33 cellular contexts compared by ENCODE assay signal in genomic region chr2:205171541-205171940, GRCh38.
"Had no signal": no experiment of that assay in that cellular context is flagged by ENCODE, and none has a peak within 500 bp of the region (broad histone marks: within the 10 kb centered on the region; RNA-seq: fewer than 3 reads in every experiment).

No MANE protein-coding gene starts in this region.

- H3K27ac ChIP-seq: brain microvascular endothelial cell, coronary artery, dorsolateral prefrontal cortex, esophagus muscularis mucosa, foreskin keratinocyte, gastrocnemius medialis, heart right ventricle, WERI-Rb-1 had no signal

- H3K4me3 Mint-ChIP-seq: activated CD8-positive, alpha-beta T cell treated with anti-CD3 and anti-CD28 coated beads for 36 hours; activated naive CD8-positive, alpha-beta T cell; activated T-cell treated with anti-CD3 and anti-CD28 coated beads, Interleukin-2, amount 50 U/mL, for 4 hours; activated T-helper 17 cell treated with anti-CD3 and anti-CD28 coated beads, Interleukin-2, amount 50 U/mL, for 72 hours; central memory CD8-positive, alpha-beta T cell; dendritic cell treated with granulocyte-macrophage colony-stimulating factor and Interleukin-4, amounts not matched to agents 40 ng/mL and 50 ng/mL, for 4 days; endodermal cell; T-helper 17 cell; T-helper 2 cell treated with Interferon-gamma antibody and Interleukin-4, amounts not matched to agents 5 μg/mL and 100 μg/mL, for 36 hours had no signal

- H3K27me3 Mint-ChIP-seq: activated CD8-positive, alpha-beta T cell treated with anti-CD3 and anti-CD28 coated beads for 36 hours; activated naive CD8-positive, alpha-beta T cell; activated T-helper 17 cell treated with anti-CD3 and anti-CD28 coated beads, Interleukin-2, amount 50 U/mL, for 72 hours; central memory CD8-positive, alpha-beta T cell; dendritic cell treated with granulocyte-macrophage colony-stimulating factor and Interleukin-4, amounts not matched to agents 40 ng/mL and 50 ng/mL, for 4 days; T-helper 17 cell had no signal

- H3K9me3 Mint-ChIP-seq: activated CD8-positive, alpha-beta T cell treated with anti-CD3 and anti-CD28 coated beads for 36 hours; activated T-cell treated with anti-CD3 and anti-CD28 coated beads, Interleukin-2, amount 50 U/mL, for 4 hours; dendritic cell treated with granulocyte-macrophage colony-stimulating factor and Interleukin-4, amounts not matched to agents 40 ng/mL and 50 ng/mL, for 4 days; endodermal cell; T-helper 2 cell treated with Interferon-gamma antibody and Interleukin-4, amounts not matched to agents 5 μg/mL and 100 μg/mL, for 36 hours had no signal

- DNase-seq: activated CD4-positive, alpha-beta T cell treated with anti-CD3 and anti-CD28 coated beads for 4 hours; activated CD4-positive, alpha-beta T cell treated with anti-CD3 and anti-CD28 coated beads, Interleukin-2, amount 50 U/mL, for 1 hour; activated CD4-positive, alpha-beta T cell treated with anti-CD3 and anti-CD28 coated beads, Interleukin-2, amount 50 U/mL, for 48 hours; activated CD4-positive, CD25-positive, alpha-beta regulatory T cell; activated CD4-positive, CD25-positive, alpha-beta regulatory T cell treated with anti-CD3 and anti-CD28 coated beads, Interleukin-2, amount 50 U/mL, for 72 hours; activated CD8-positive, alpha-beta memory T cell treated with anti-CD3 and anti-CD28 coated beads for 24 hours; activated CD8-positive, alpha-beta T cell treated with anti-CD3 and anti-CD28 coated beads for 36 hours; activated effector memory CD4-positive, alpha-beta T cell treated with Interleukin-2 at 50 U/mL for 16 hours; activated gamma-delta T cell treated with Interleukin-2 at 50 U/mL for 16 hours; activated naive CD4-positive, alpha-beta T cell treated with anti-CD3 and anti-CD28 coated beads, Interleukin-2, amount 50 U/mL, for 16 hours; activated naive CD4-positive, alpha-beta T cell treated with Interleukin-2 at 50 U/mL for 16 hours; activated T-cell treated with anti-CD3 and anti-CD28 coated beads, Interleukin-2, amount 50 U/mL, for 4 hours; amygdala; aorta; brain microvascular endothelial cell; dorsolateral prefrontal cortex; effector memory CD4-positive, alpha-beta T cell; endodermal cell; erythroblast; foreskin keratinocyte; gastrocnemius medialis; heart right ventricle; T-helper 1 cell; T-helper 17 cell; T1000; WERI-Rb-1 had no signal

- H3K4me3 ChIP-seq: coronary artery, dorsolateral prefrontal cortex, esophagus muscularis mucosa, gastrocnemius medialis, heart right ventricle had no signal

- H3K4me1 Mint-ChIP-seq: central memory CD8-positive, alpha-beta T cell had no signal

- H3K36me3 Mint-ChIP-seq: activated naive CD8-positive, alpha-beta T cell had no signal

- H3K9me3 ChIP-seq: esophagus muscularis mucosa, gastrocnemius medialis, heart right ventricle had no signal

- H3K36me3 ChIP-seq: brain microvascular endothelial cell, esophagus muscularis mucosa, gastrocnemius medialis, heart right ventricle, WERI-Rb-1 had no signal

- H3K4me1 ChIP-seq: foreskin keratinocyte, gastrocnemius medialis had no signal

- H3K27ac Mint-ChIP-seq: activated CD8-positive, alpha-beta T cell treated with anti-CD3 and anti-CD28 coated beads for 36 hours; activated naive CD8-positive, alpha-beta T cell; activated T-helper 17 cell treated with anti-CD3 and anti-CD28 coated beads, Interleukin-2, amount 50 U/mL, for 72 hours; dendritic cell treated with granulocyte-macrophage colony-stimulating factor and Interleukin-4, amounts not matched to agents 40 ng/mL and 50 ng/mL, for 4 days; endodermal cell; T-helper 2 cell treated with Interferon-gamma antibody and Interleukin-4, amounts not matched to agents 5 μg/mL and 100 μg/mL, for 36 hours had no signal

- H3K27me3 ChIP-seq: brain microvascular endothelial cell, dorsolateral prefrontal cortex, esophagus muscularis mucosa, foreskin keratinocyte, gastrocnemius medialis, heart right ventricle had no signal
